ENCODE assay signal across 8 cellular contexts in the genomic region with DNA sequence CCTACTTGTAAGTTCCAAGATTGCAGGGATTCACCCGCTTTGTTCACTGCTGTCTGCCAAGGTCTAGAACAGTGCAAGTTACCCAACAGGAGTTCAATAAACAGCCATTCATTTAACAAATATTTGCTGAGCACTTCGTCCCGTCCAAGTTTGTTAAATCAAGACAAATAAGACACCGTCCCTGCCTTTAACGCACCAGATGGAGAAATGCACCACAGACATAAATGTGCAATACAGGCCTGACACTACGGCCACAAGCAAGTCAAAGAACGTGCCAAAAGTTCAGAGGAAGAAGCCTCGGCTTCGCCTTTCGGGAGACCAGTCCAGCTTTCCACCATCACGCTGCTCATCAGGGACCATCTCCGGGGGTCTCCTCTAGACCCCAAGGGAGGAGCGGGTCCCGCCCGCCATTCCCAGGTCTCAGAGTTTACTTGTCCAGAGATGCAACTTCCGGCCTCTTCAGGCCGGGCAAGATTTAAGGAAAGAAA. TPM values are rescaled to one million over a fixed set of nuclear protein-coding genes. Genes with fewer than 3 reads are reported as not detected.
DNase-seq lines count a peak whose midpoint lies in the region; ATAC-seq and TF ChIP-seq lines count a peak whose summit lies in the region.

No MANE protein-coding gene starts in this region.

- H3K27me3 ChIP-seq in CD8-positive, alpha-beta T cell (ENCODE audit: insufficient read depth, low read length), result no peaks in the 10 kb centered on the region
- no peaks in the 10 kb centered on the region for H3K27me3 ChIP-seq in subcutaneous abdominal adipose tissue (ENCODE audit: control insufficient read depth in 5 of 5, insufficient read depth in 4 of 5, low read length in 5 of 5)

- no peaks in the 10 kb centered on the region for H3K27me3 Mint-ChIP-seq in CD8-positive, alpha-beta T cell (ENCODE audit: low read depth)
- H3K27me3 Mint-ChIP-seq in brain, result peaks cover 13% of the 10 kb centered on the region

- peak overlapping the region; percentile 96 for H3K27ac Mint-ChIP-seq in CD8-positive, alpha-beta T cell
- peak overlapping the region; percentile 82 to 99 (median 94) for H3K27ac Mint-ChIP-seq in brain

- peaks cover 61% of the 10 kb centered on the region for H3K4me1 Mint-ChIP-seq in CD8-positive, alpha-beta T cell (ENCODE audit: low read depth)
- H3K4me1 Mint-ChIP-seq in brain, result peaks cover 57% of the 10 kb centered on the region

- peak; percentile 3 for ATAC-seq in CD8-positive, alpha-beta T cell
- ATAC-seq in GM19455 (IDR thresholded peaks at IDR 0.05; ENCODE audit: unreplicated experiment), result peak; percentile 8

- CTCF ChIA-PET in CD8-positive, alpha-beta T cell (lab: Charles Lee), result interaction anchor here (0.9 to 1.1 kb wide), 2 partner anchors 9 to 12 kb away, joined by 3 read pairs; no protein-coding TSS in a partner anchor

- intact Hi-C loops in CD8-positive, alpha-beta T cell (cut with DNase I, micrococcal nuclease), result loop anchor here (1.0 to 10.0 kb wide), 15 partner anchors 27 to 1551 kb away; a partner anchor contains a TSS

- POLR2A ChIA-PET in CD8-positive, alpha-beta T cell (lab: Charles Lee), result interaction anchor here (0.6 to 1.6 kb wide), 3 partner anchors 19 to 312 kb away, joined by 3 to 7 read pairs (median 3); no protein-coding TSS in a partner anchor

- peak overlapping the region; percentile 68 for H3K27ac ChIP-seq in CD8-positive, alpha-beta T cell (ENCODE audit: low read depth, low read length)
- peak overlapping the region; percentile 98 for H3K27ac ChIP-seq in subcutaneous abdominal adipose tissue (ENCODE audit: low read depth, low read length)

- H3K9me3 ChIP-seq in CD8-positive, alpha-beta T cell (ENCODE audit: low read length), result no peaks in the 10 kb centered on the region
- H3K9me3 ChIP-seq in subcutaneous abdominal adipose tissue (ENCODE audit: control insufficient read depth in 5 of 5, low read length in 5 of 5), result no peaks in the 10 kb centered on the region

- peak overlapping the region; percentile 66 for H3K4me3 ChIP-seq in CD8-positive, alpha-beta T cell (ENCODE audit: low read depth, low read length)
- H3K4me3 ChIP-seq in subcutaneous abdominal adipose tissue (ENCODE audit: low read depth in 1 of 5, low read length in 5 of 5), result peak overlapping the region; percentile 80 to 92 (median 88)

- H3K36me3 Mint-ChIP-seq in CD8-positive, alpha-beta T cell, result peaks cover 41% of the 10 kb centered on the region
- peaks cover 21% of the 10 kb centered on the region for H3K36me3 Mint-ChIP-seq in brain

- TF ChIP-seq CTCF in CD8-positive, alpha-beta T cell (IDR thresholded peaks at IDR 0.05), result no peak
- no peak for TF ChIP-seq CTCF in brain (conservative IDR thresholded peaks at IDR 0.05)

- H3K9me3 Mint-ChIP-seq in CD8-positive, alpha-beta T cell, result no peaks in the 10 kb centered on the region
- H3K9me3 Mint-ChIP-seq in brain, result no peaks in the 10 kb centered on the region

- peak overlapping the region; percentile 97 for H3K4me3 Mint-ChIP-seq in CD8-positive, alpha-beta T cell
- H3K4me3 Mint-ChIP-seq in brain, result peak overlapping the region; percentile 88 to 100 (median 98)

- DNase-seq in CD8-positive, alpha-beta T cell, result peak in 1 of 7 experiments; percentile 5
- DNase-seq in LHCN-M2 (ENCODE audit: low read depth) (peak; percentile 17), kidney tubule cell (ENCODE audit: low spot score) (peak; percentile 29), cerebellum (ENCODE audit: low spot score) (no peak), D341Med (ENCODE audit: low spot score) (no peak)

- H3K36me3 ChIP-seq in CD8-positive, alpha-beta T cell (ENCODE audit: insufficient read depth, low read length), result peaks cover 8% of the 10 kb centered on the region
- H3K36me3 ChIP-seq in subcutaneous abdominal adipose tissue (ENCODE audit: control insufficient read depth in 5 of 5, insufficient read depth in 5 of 5, low read length in 5 of 5), result peaks cover 0 to 29% (median 27%) of the 10 kb centered on the region in 5 donors

- peaks cover 19% of the 10 kb centered on the region for H3K4me1 ChIP-seq in CD8-positive, alpha-beta T cell (ENCODE audit: insufficient read depth, low read length)
- peaks cover 12 to 50% (median 37%) of the 10 kb centered on the region in 5 donors for H3K4me1 ChIP-seq in subcutaneous abdominal adipose tissue (ENCODE audit: control insufficient read depth in 5 of 5, insufficient read depth in 5 of 5, low read length in 5 of 5)

- H3K9ac ChIP-seq in subcutaneous abdominal adipose tissue (ENCODE audit: low read length in 5 of 5), result peak overlapping the region; percentile 71 to 93 (median 84)

RNA-seq across cellular contexts. Expression of a gene that starts 0.4 kb away (rescaled TPM):
- 1 to 10 TPM; 5.2 to 5.8 TPM for total RNA-seq in CD8-positive, alpha-beta T cell
- total RNA-seq in LHCN-M2 (2014; rRNA removed), result 7.0 and 15.5 TPM in 2 replicates
- polyA plus RNA-seq in LHCN-M2 (2012), result 16.0 TPM
- 13.4 TPM for polyA plus RNA-seq in brain (ENCODE audit: insufficient read depth, low read depth, low replicate concordance)
- total RNA-seq in cerebellum, result 13.2 TPM

RNA-seq across cellular contexts. Expression of a gene that starts 0.6 kb away (rescaled TPM):
- total RNA-seq in CD8-positive, alpha-beta T cell, result 10 to 100 TPM; 33.9 to 35.6 TPM
- total RNA-seq in LHCN-M2 (2014; rRNA removed), result 135 and 150 TPM in 2 replicates
- 582 TPM for polyA plus RNA-seq in LHCN-M2 (2012)
- 253 TPM for polyA plus RNA-seq in brain (ENCODE audit: insufficient read depth, low read depth, low replicate concordance)
- total RNA-seq in cerebellum, result 47.8 TPM

Comparison
In these comparisons a context has a peak if more than half of its experiments do, and no peak if none do; other contexts are left out.
1. DNase-seq: peak in LHCN-M2 (single experiment) and kidney tubule cell (single experiment); none in cerebellum (single experiment) and D341Med (single experiment).